In the genomic region with DNA sequence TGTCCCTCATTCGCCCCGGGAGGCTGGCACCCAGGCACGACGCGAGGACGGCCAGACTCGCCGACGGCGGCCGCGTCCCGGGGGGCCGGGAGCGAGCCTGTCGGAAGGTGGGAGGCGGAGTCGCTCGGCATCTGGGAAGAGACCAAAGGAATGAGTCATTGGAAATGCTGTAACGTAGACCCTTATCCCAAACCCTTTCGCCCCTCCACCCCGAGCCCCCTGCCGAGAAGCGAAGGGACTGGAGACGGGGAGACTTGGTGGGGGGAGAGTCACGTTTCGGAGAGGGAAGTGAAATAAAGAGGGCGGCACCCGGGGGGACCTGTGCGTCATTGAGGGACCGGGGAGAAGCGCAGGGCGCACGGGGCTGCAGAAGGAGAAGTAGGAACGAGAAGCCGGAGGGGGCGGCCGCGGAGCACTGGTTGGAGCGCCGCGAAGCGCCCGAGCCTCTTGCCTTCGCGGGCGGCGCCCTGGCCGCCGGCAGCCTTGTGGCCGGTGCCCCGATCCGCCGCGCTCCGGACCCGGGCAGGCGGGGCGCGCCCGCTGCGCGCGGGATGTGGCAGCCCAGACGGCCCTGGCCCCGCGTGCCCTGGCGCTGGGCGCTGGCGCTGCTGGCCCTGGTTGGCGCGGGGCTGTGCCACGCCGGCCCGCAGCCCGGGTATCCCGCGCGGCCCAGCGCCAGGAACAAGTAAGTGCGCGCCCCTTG, we compare ENCODE assay signal across 8 cellular contexts. TPM values are rescaled to one million over a fixed set of nuclear protein-coding genes. Genes with fewer than 3 reads are reported as not detected.
DNase-seq lines count a peak whose midpoint lies in the region; ATAC-seq and TF ChIP-seq lines count a peak whose summit lies in the region.

Gene EMILIN2, plus strand, starts transcription at position 369 of the 703 bp plus-strand sequence. Its CDS starts 183 bp downstream, at position 552.

- DNase-seq in activated CD8-positive, alpha-beta memory T cell treated with anti-CD3 and anti-CD28 coated beads, Interleukin-2, amount 10 ng/mL, durations not matched to agents 7 days and 5 days = peak; percentile 47
- DNase-seq in fibroblast of lung (ENCODE audit: low read depth in 2 of 2) = peak; percentile 41 to 56
- DNase-seq in nephron progenitor cell = peak; percentile 57
- DNase-seq in aorta = peak; percentile 92 to 94
- DNase-seq in caudate nucleus (lab: John Stamatoyannopoulos, UW) = no peak
- no peak for DNase-seq in cortex of kidney (lab: John Stamatoyannopoulos, UW)

- H3K4me2 ChIP-seq in fibroblast of lung (ENCODE audit: extremely low read depth, insufficient read depth, low read length) = peak within 1 kb of the TSS; percentile 90

- H3K27ac Mint-ChIP-seq in activated CD8-positive, alpha-beta memory T cell treated with anti-CD3 and anti-CD28 coated beads, Interleukin-2, amount 10 ng/mL, durations not matched to agents 7 days and 5 days = peak within 1 kb of the TSS; percentile 48
- no peak within 1 kb of the TSS for H3K27ac Mint-ChIP-seq in nephron progenitor cell

- H3K9me3 ChIP-seq in fibroblast of lung (ENCODE audit: control insufficient read depth, insufficient read depth, low read depth, low read length) (no peaks in the 10 kb centered on the region), aorta (ENCODE audit: control insufficient read depth, low read length) (no peaks in the 10 kb centered on the region)

- intact Hi-C loops in aorta (cut with DNase I) = loop anchor here in 1 of 2 donors (5.0 kb wide), 1 partner anchor 39 kb away; no protein-coding TSS in a partner anchor

- peak within 1 kb of the TSS; percentile 73 for H2AFZ ChIP-seq in fibroblast of lung (ENCODE audit: low read length)

- H3K4me1 ChIP-seq in fibroblast of lung (ENCODE audit: control insufficient read depth, extremely low read depth, insufficient read depth, low read length) (peaks cover 4% of the 10 kb centered on the region), aorta (ENCODE audit: control insufficient read depth in 1 of 2, insufficient read depth in 2 of 2, low read length in 2 of 2) (no peaks in the 10 kb centered on the region)

- H3K27ac ChIP-seq in fibroblast of lung (ENCODE audit: insufficient read depth, low read length) (no peak within 1 kb of the TSS), aorta (ENCODE audit: low read depth in 1 of 2, low read length in 2 of 2) (no peak within 1 kb of the TSS), caudate nucleus (ENCODE audit: low read depth, low read length) (no peak within 1 kb of the TSS)

- ATAC-seq in GM18511 (IDR thresholded peaks at IDR 0.05; ENCODE audit: unreplicated experiment) (peak; percentile 55), HG03432 (IDR thresholded peaks at IDR 0.05; ENCODE audit: unreplicated experiment) (peak; percentile 59), aorta (ENCODE audit: low FRiP score) (peak; percentile 70)
- peak; percentile 16 for ATAC-seq in activated CD8-positive, alpha-beta memory T cell treated with anti-CD3 and anti-CD28 coated beads, Interleukin-2, amount 10 ng/mL, durations not matched to agents 7 days and 5 days

- WGBS in aorta, 2 donors = 0 to 1% methylated on average over 69 to 82 of the region's 82 CpGs

- peak within 1 kb of the TSS; percentile 65 for H3K9ac ChIP-seq in fibroblast of lung (ENCODE audit: insufficient read depth, low read length)

- H3K9me3 Mint-ChIP-seq in activated CD8-positive, alpha-beta memory T cell treated with anti-CD3 and anti-CD28 coated beads, Interleukin-2, amount 10 ng/mL, durations not matched to agents 7 days and 5 days (ENCODE audit: low read depth) = no peaks in the 10 kb centered on the region
- no peaks in the 10 kb centered on the region for H3K9me3 Mint-ChIP-seq in nephron progenitor cell

- peaks cover 6% of the 10 kb centered on the region for H3K36me3 Mint-ChIP-seq in activated CD8-positive, alpha-beta memory T cell treated with anti-CD3 and anti-CD28 coated beads, Interleukin-2, amount 10 ng/mL, durations not matched to agents 7 days and 5 days
- no peaks in the 10 kb centered on the region for H3K36me3 Mint-ChIP-seq in nephron progenitor cell (ENCODE audit: low read depth)

- peak within 1 kb of the TSS; percentile 74 for H3K4me3 Mint-ChIP-seq in activated CD8-positive, alpha-beta memory T cell treated with anti-CD3 and anti-CD28 coated beads, Interleukin-2, amount 10 ng/mL, durations not matched to agents 7 days and 5 days
- H3K4me3 Mint-ChIP-seq in nephron progenitor cell = peak within 1 kb of the TSS; percentile 91

- H3K79me2 ChIP-seq in fibroblast of lung (ENCODE audit: control insufficient read depth, insufficient read depth, low read length) = no peaks in the 10 kb centered on the region

- H3K36me3 ChIP-seq in fibroblast of lung (ENCODE audit: control insufficient read depth, insufficient read depth, low read length) (no peaks in the 10 kb centered on the region), aorta (ENCODE audit: control insufficient read depth in 1 of 2, insufficient read depth in 2 of 2, low read length in 1 of 2) (no peaks in the 10 kb centered on the region)

- H3K27me3 Mint-ChIP-seq in activated CD8-positive, alpha-beta memory T cell treated with anti-CD3 and anti-CD28 coated beads, Interleukin-2, amount 10 ng/mL, durations not matched to agents 7 days and 5 days = peaks cover 68% of the 10 kb centered on the region
- H3K27me3 Mint-ChIP-seq in nephron progenitor cell (ENCODE audit: low read depth, poor library complexity) = peaks cover 68% of the 10 kb centered on the region

- peaks cover 18% of the 10 kb centered on the region for H3K4me1 Mint-ChIP-seq in activated CD8-positive, alpha-beta memory T cell treated with anti-CD3 and anti-CD28 coated beads, Interleukin-2, amount 10 ng/mL, durations not matched to agents 7 days and 5 days
- peaks cover 28% of the 10 kb centered on the region for H3K4me1 Mint-ChIP-seq in nephron progenitor cell

- H3K4me3 ChIP-seq in fibroblast of lung (replicated peaks in 1 of 4; ENCODE audit: control extremely low read depth in 1 of 4, insufficient read depth in 1 of 4, low read depth in 3 of 4, low read length in 4 of 4) (peak within 1 kb of the TSS; percentile 45 to 58 (median 54)), aorta (ENCODE audit: low read length in 2 of 2) (peak within 1 kb of the TSS; percentile 32 to 49)

- TF ChIP-seq CTCF in fibroblast of lung (conservative IDR thresholded peaks at IDR 0.05 in 1 of 2, IDR thresholded peaks at IDR 0.05 in 1 of 2; ENCODE audit: low read depth in 1 of 2, low read length in 2 of 2) = no peak
- no peak for TF ChIP-seq CTCF in nephron progenitor cell (IDR thresholded peaks at IDR 0.05)

- H4K20me1 ChIP-seq in fibroblast of lung (ENCODE audit: control insufficient read depth, extremely low read depth, insufficient read depth, low read length) = no peaks in the 10 kb centered on the region

- CTCF ChIA-PET in activated CD8-positive, alpha-beta memory T cell treated with anti-CD3 and anti-CD28 coated beads, Interleukin-2, amount 10 ng/mL, durations not matched to agents 7 days and 5 days (lab: Charles Lee) = interaction anchor here (1.1 to 1.4 kb wide), 3 partner anchors 19 to 294 kb away, joined by 3 to 4 read pairs (median 3); no protein-coding TSS in a partner anchor

- H3K27me3 ChIP-seq in fibroblast of lung (ENCODE audit: control insufficient read depth, insufficient read depth, low read length) (peaks cover 35% of the 10 kb centered on the region), aorta (ENCODE audit: control insufficient read depth in 1 of 2, insufficient read depth in 2 of 2, low read length in 1 of 2) (no peaks in the 10 kb centered on the region)

RNA-seq across cellular contexts. Expression of gene EMILIN2, which starts in this region (rescaled TPM):
- total RNA-seq in activated CD8-positive, alpha-beta memory T cell treated with anti-CD3 and anti-CD28 coated beads, Interleukin-2, amount 10 ng/mL, durations not matched to agents 7 days and 5 days = 10 to 100 TPM; 17.3 to 19.0 TPM
- 11.1 and 18.0 TPM in 2 replicates for total RNA-seq in fibroblast of lung
- 4.1 and 8.7 TPM in 2 replicates for polyA plus RNA-seq in fibroblast of lung
- 6.3 and 12.1 TPM in 2 replicates for polyA plus RNA-seq in fibroblast of lung (2012)
- polyA minus RNA-seq in fibroblast of lung (ENCODE audit: low replicate concordance) = 3.1 and 10.2 TPM in 2 replicates
- 10 to 100 TPM; 23.0 to 34.5 TPM for total RNA-seq in aorta
- 1 to 10 TPM; 1.1 to 4.6 TPM for polyA plus RNA-seq in aorta

Comparison
In these comparisons a context has a peak if more than half of its experiments do, and no peak if none do; other contexts are left out.
1. ATAC-seq: peak in every context shown above with its lines; median percentile 70 in aorta; 59 in HG03432; 55 in GM18511; 16 in activated CD8-positive, alpha-beta memory T cell treated with anti-CD3 and anti-CD28 coated beads, Interleukin-2, amount 10 ng/mL, durations not matched to agents 7 days and 5 days.
2. DNase-seq: peak in activated CD8-positive, alpha-beta memory T cell treated with anti-CD3 and anti-CD28 coated beads, Interleukin-2, amount 10 ng/mL, durations not matched to agents 7 days and 5 days (single experiment), fibroblast of lung (2 of 2), nephron progenitor cell (single experiment) and aorta (2 of 2); none in caudate nucleus (0 of 61) and cortex of kidney (single experiment).